ENCODE assay signal across 16 cellular contexts in the genomic region with DNA sequence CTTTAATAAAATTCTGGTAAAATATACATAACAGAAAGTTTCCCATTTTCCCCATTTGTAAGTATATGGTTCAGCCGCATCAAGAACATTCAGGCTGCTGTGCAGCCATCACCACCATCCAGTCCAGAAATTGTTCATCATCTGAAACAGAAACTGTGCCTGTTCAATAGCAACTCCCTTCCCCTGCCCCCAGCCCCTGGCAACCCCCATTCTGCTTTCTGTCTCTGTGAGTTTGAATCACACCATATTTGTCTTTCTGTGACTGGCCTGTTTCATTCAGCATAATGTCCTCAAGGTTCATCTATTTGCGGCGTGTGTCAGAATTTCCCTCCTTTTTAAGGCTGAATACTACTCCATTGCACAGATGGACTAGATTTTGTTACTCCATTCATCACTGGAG. TPM values are rescaled to one million over a fixed set of nuclear protein-coding genes. Genes with fewer than 3 reads are reported as not detected.
DNase-seq lines count a peak whose midpoint lies in the region; ATAC-seq and TF ChIP-seq lines count a peak whose summit lies in the region.
"Had no signal": no experiment of that assay in that cellular context is flagged by ENCODE, and none has a peak within 500 bp of the region (broad histone marks: within the 10 kb centered on the region; RNA-seq: fewer than 3 reads in every experiment).

No MANE protein-coding gene starts in this region.

- H3K36me3 Mint-ChIP-seq in CD4-positive, alpha-beta T cell (ENCODE audit: low read depth): no peaks in the 10 kb centered on the region
- H3K36me3 Mint-ChIP-seq in naive thymus-derived CD8-positive, alpha-beta T cell: no peaks in the 10 kb centered on the region
- no peaks in the 10 kb centered on the region for H3K36me3 Mint-ChIP-seq in naive thymus-derived CD4-positive, alpha-beta T cell
- H3K36me3 Mint-ChIP-seq: WTC11 had no signal

- DNase-seq in GM12864 (ENCODE audit: low read depth) (peak; percentile 77), cortex of kidney (lab: John Stamatoyannopoulos, UW) (no peak)
- no peak for DNase-seq in CD4-positive, alpha-beta T cell
- no peak for DNase-seq in naive thymus-derived CD8-positive, alpha-beta T cell
- no peak for DNase-seq in naive thymus-derived CD4-positive, alpha-beta T cell
- DNase-seq: aorta, NCI-H1417, nephron progenitor cell, upper lobe of left lung had no signal

- H3K4me3 Mint-ChIP-seq in CD4-positive, alpha-beta T cell: no peak overlapping the region
- H3K4me3 Mint-ChIP-seq in naive thymus-derived CD8-positive, alpha-beta T cell: no peak overlapping the region
- H3K4me3 Mint-ChIP-seq in naive thymus-derived CD4-positive, alpha-beta T cell: no peak overlapping the region
- H3K4me3 Mint-ChIP-seq: nephron progenitor cell, WTC11 had no signal

- POLR2A ChIA-PET in CD4-positive, alpha-beta T cell (lab: Charles Lee): no interaction called here
- POLR2A ChIA-PET in naive thymus-derived CD8-positive, alpha-beta T cell (lab: Charles Lee): no interaction called here
- POLR2A ChIA-PET in naive thymus-derived CD4-positive, alpha-beta T cell (lab: Charles Lee): no interaction called here

- no peak overlapping the region for H3K4me3 ChIP-seq in GM12864 (ENCODE audit: low read depth, low read length)
- no peak overlapping the region for H3K4me3 ChIP-seq in naive thymus-derived CD4-positive, alpha-beta T cell (ENCODE audit: low read length)
- H3K4me3 ChIP-seq: BLaER1 treated with 17β-estradiol and CSF1 and Interleukin-3, amounts not matched to agents 10 nM and 100 nM; upper lobe of left lung had no signal

- no peak overlapping the region for H3K27ac ChIP-seq in CD4-positive, alpha-beta T cell (ENCODE audit: low read depth, low read length)
- H3K27ac ChIP-seq in naive thymus-derived CD4-positive, alpha-beta T cell (ENCODE audit: low read depth, low read length): no peak overlapping the region
- H3K27ac ChIP-seq: BLaER1 treated with 17β-estradiol and CSF1 and Interleukin-3, amounts not matched to agents 10 nM and 100 nM; HL-60; upper lobe of left lung had no signal

- no peaks in the 10 kb centered on the region for H3K9me3 ChIP-seq in CD4-positive, alpha-beta T cell (ENCODE audit: control insufficient read depth, low read length)
- no peaks in the 10 kb centered on the region for H3K9me3 ChIP-seq in naive thymus-derived CD4-positive, alpha-beta T cell (ENCODE audit: control insufficient read depth in 2 of 3, low read length in 3 of 3)
- H3K9me3 ChIP-seq: BLaER1 treated with 17β-estradiol and CSF1 and Interleukin-3, amounts not matched to agents 10 nM and 100 nM; upper lobe of left lung had no signal

- CTCF ChIA-PET in CD4-positive, alpha-beta T cell (lab: Charles Lee): no interaction called here
- CTCF ChIA-PET in naive thymus-derived CD4-positive, alpha-beta T cell (lab: Charles Lee): no interaction called here

- ATAC-seq in GM19035 (IDR thresholded peaks at IDR 0.05; ENCODE audit: unreplicated experiment) (peak; percentile 70), HG02759 (IDR thresholded peaks at IDR 0.05; ENCODE audit: unreplicated experiment) (peak; percentile 77), HG03565 (IDR thresholded peaks at IDR 0.05; ENCODE audit: unreplicated experiment) (peak; percentile 36)
- no peak for ATAC-seq in CD4-positive, alpha-beta T cell (ENCODE audit: poor library complexity)
- ATAC-seq in naive thymus-derived CD8-positive, alpha-beta T cell: no peak
- ATAC-seq in naive thymus-derived CD4-positive, alpha-beta T cell: no peak
- ATAC-seq: Panc1, WTC11 had no signal

- H3K9me3 Mint-ChIP-seq in CD4-positive, alpha-beta T cell: no peaks in the 10 kb centered on the region
- no peaks in the 10 kb centered on the region for H3K9me3 Mint-ChIP-seq in naive thymus-derived CD8-positive, alpha-beta T cell
- peaks cover 0 to 1% (median 0%) of the 10 kb centered on the region in 11 donors for H3K9me3 Mint-ChIP-seq in naive thymus-derived CD4-positive, alpha-beta T cell
- H3K9me3 Mint-ChIP-seq: nephron progenitor cell, WTC11 had no signal

- no peaks in the 10 kb centered on the region for H3K36me3 ChIP-seq in naive thymus-derived CD4-positive, alpha-beta T cell (ENCODE audit: control insufficient read depth in 2 of 3, insufficient read depth in 3 of 3, low read length in 3 of 3)
- H3K36me3 ChIP-seq: BLaER1 treated with 17β-estradiol and CSF1 and Interleukin-3, amounts not matched to agents 10 nM and 100 nM; upper lobe of left lung had no signal

- intact Hi-C loops in CD4-positive, alpha-beta T cell (cut with DNase I, micrococcal nuclease): no loop called here
- intact Hi-C loops in naive thymus-derived CD4-positive, alpha-beta T cell (cut with micrococcal nuclease): no loop called here

- TF ChIP-seq CTCF in GM12864 (IDR thresholded peaks at IDR 0.05; ENCODE audit: low read depth, low read length, missing control alignments): no peak
- no peak for TF ChIP-seq CTCF in CD4-positive, alpha-beta T cell (IDR thresholded peaks at IDR 0.05)

- no peaks in the 10 kb centered on the region for H3K4me1 Mint-ChIP-seq in CD4-positive, alpha-beta T cell (ENCODE audit: low read depth)
- H3K4me1 Mint-ChIP-seq in naive thymus-derived CD8-positive, alpha-beta T cell: peaks cover 0 to 4% (median 0%) of the 10 kb centered on the region in 4 donors
- peaks cover 0 to 5% (median 0%) of the 10 kb centered on the region in 7 donors for H3K4me1 Mint-ChIP-seq in naive thymus-derived CD4-positive, alpha-beta T cell

- H3K27me3 Mint-ChIP-seq in CD4-positive, alpha-beta T cell: peaks cover 22% of the 10 kb centered on the region
- peaks cover 0 to 7% (median 3%) of the 10 kb centered on the region in 5 donors for H3K27me3 Mint-ChIP-seq in naive thymus-derived CD8-positive, alpha-beta T cell
- peaks cover 0 to 15% (median 3%) of the 10 kb centered on the region in 5 donors for H3K27me3 Mint-ChIP-seq in naive thymus-derived CD4-positive, alpha-beta T cell

- no peak overlapping the region for H3K27ac Mint-ChIP-seq in CD4-positive, alpha-beta T cell
- no peak overlapping the region for H3K27ac Mint-ChIP-seq in naive thymus-derived CD8-positive, alpha-beta T cell
- H3K27ac Mint-ChIP-seq in naive thymus-derived CD4-positive, alpha-beta T cell: no peak overlapping the region
- H3K27ac Mint-ChIP-seq: nephron progenitor cell, WTC11 had no signal

- no peaks in the 10 kb centered on the region for H3K27me3 ChIP-seq in CD4-positive, alpha-beta T cell (ENCODE audit: control insufficient read depth, insufficient read depth, low read length)
- H3K27me3 ChIP-seq in naive thymus-derived CD4-positive, alpha-beta T cell (ENCODE audit: control insufficient read depth in 2 of 2, insufficient read depth in 2 of 2, low read length in 2 of 2): no peaks in the 10 kb centered on the region

- no peaks in the 10 kb centered on the region for H3K4me1 ChIP-seq in naive thymus-derived CD4-positive, alpha-beta T cell (ENCODE audit: control insufficient read depth in 2 of 2, insufficient read depth in 2 of 2, low read length in 2 of 2)
- H3K4me1 ChIP-seq: upper lobe of left lung had no signal

RNA-seq across cellular contexts. Expression of gene VSTM2L, which starts 19.1 kb away (rescaled TPM):
- not detected for total RNA-seq in CD4-positive, alpha-beta T cell
- total RNA-seq in naive thymus-derived CD8-positive, alpha-beta T cell: not detected
- polyA plus RNA-seq in naive thymus-derived CD8-positive, alpha-beta T cell: not detected
- under 1 TPM in 1 of 5 experiments, not detected in 4; 0.12 TPM for total RNA-seq in naive thymus-derived CD4-positive, alpha-beta T cell
- polyA plus RNA-seq in naive thymus-derived CD4-positive, alpha-beta T cell: not detected
- polyA plus RNA-seq: aorta had no signal

Comparison
In these comparisons a context has a peak if more than half of its experiments do, and no peak if none do; other contexts are left out.
1. ATAC-seq: peak in GM19035 (single experiment), HG02759 (single experiment) and HG03565 (single experiment); none in CD4-positive, alpha-beta T cell (single experiment), naive thymus-derived CD8-positive, alpha-beta T cell (0 of 2) and naive thymus-derived CD4-positive, alpha-beta T cell (single experiment).